Comparison of ENCODE assay signal across 8 cellular contexts in genomic region chr3:32419766-32420137, GRCh38. TPM values are rescaled to one million over a fixed set of nuclear protein-coding genes. Genes with fewer than 3 reads are reported as not detected.
DNase-seq lines count a peak whose midpoint lies in the region; ATAC-seq, FAIRE-seq and TF ChIP-seq lines count a peak whose summit lies in the region.

No MANE protein-coding gene starts in this region.

- H3K4me3 ChIP-seq in right cardiac atrium (ENCODE audit: low read length) (no peak overlapping the region), lower lobe of right lung (no peak overlapping the region), uterus (no peak overlapping the region)

- WGBS in right cardiac atrium: 82% methylated on average over 2 of the region's 2 CpGs

- H3K4me1 Mint-ChIP-seq in activated CD8-positive, alpha-beta T cell treated with anti-CD3 and anti-CD28 coated beads for 36 hours (ENCODE audit: low read depth): peaks cover 94% of the 10 kb centered on the region

- intact Hi-C loops in right cardiac atrium (cut with DNase I) (no loop called here), left cardiac atrium (cut with DNase I) (no loop called here), lower lobe of right lung (cut with DNase I) (no loop called here), uterus (cut with DNase I; ENCODE audit: low total_unique reads) (no loop called here)
- intact Hi-C loops in activated CD8-positive, alpha-beta T cell treated with anti-CD3 and anti-CD28 coated beads for 36 hours (cut with micrococcal nuclease): no loop called here

- DNase-seq in right cardiac atrium (no peak), left cardiac atrium (no peak), lower lobe of right lung (no peak), uterus (no peak), RCC 7860 (ENCODE audit: low spot score) (no peak), HPDE6-E6E7 (ENCODE audit: extremely low spot score) (no peak)
- no peak for DNase-seq in activated CD8-positive, alpha-beta T cell treated with anti-CD3 and anti-CD28 coated beads for 36 hours

- peak overlapping the region; percentile 93 for H3K27ac Mint-ChIP-seq in activated CD8-positive, alpha-beta T cell treated with anti-CD3 and anti-CD28 coated beads for 36 hours

- TF ChIP-seq POLR2A in uterus (IDR thresholded peaks at IDR 0.05): no peak

- H3K27me3 ChIP-seq in right cardiac atrium (ENCODE audit: control insufficient read depth, insufficient read depth) (no peaks in the 10 kb centered on the region), lower lobe of right lung (ENCODE audit: low read depth) (no peaks in the 10 kb centered on the region), uterus (no peaks in the 10 kb centered on the region)

- H3K9me3 Mint-ChIP-seq in activated CD8-positive, alpha-beta T cell treated with anti-CD3 and anti-CD28 coated beads for 36 hours: no peaks in the 10 kb centered on the region

- CTCF ChIA-PET in activated CD8-positive, alpha-beta T cell treated with anti-CD3 and anti-CD28 coated beads for 36 hours (lab: Charles Lee): interaction anchor here (0.8 to 2.4 kb wide), 6 partner anchors 13 to 130 kb away, joined by 3 to 14 read pairs (median 4); no protein-coding TSS in a partner anchor

- H3K27ac ChIP-seq in right cardiac atrium (ENCODE audit: low read length): peak overlapping the region; percentile 20
- H3K27ac ChIP-seq in lower lobe of right lung: peak overlapping the region; percentile 83
- peak overlapping the region; percentile 40 to 56 for H3K27ac ChIP-seq in uterus

- TF ChIP-seq CTCF in activated CD8-positive, alpha-beta T cell treated with anti-CD3 and anti-CD28 coated beads for 36 hours (IDR thresholded peaks at IDR 0.05): no peak
- TF ChIP-seq CTCF in lower lobe of right lung (IDR thresholded peaks at IDR 0.05) (no peak), uterus (IDR thresholded peaks at IDR 0.05) (no peak)

- POLR2A ChIA-PET in activated CD8-positive, alpha-beta T cell treated with anti-CD3 and anti-CD28 coated beads for 36 hours (lab: Charles Lee): interaction anchor here (1.3 to 1.9 kb wide), 4 partner anchors 10 to 35 kb away, joined by 3 to 17 read pairs (median 5); partner anchors contain the start of gene CMTM7

- H3K9me3 ChIP-seq in right cardiac atrium (ENCODE audit: control insufficient read depth, low read length) (no peaks in the 10 kb centered on the region), lower lobe of right lung (no peaks in the 10 kb centered on the region), uterus (no peaks in the 10 kb centered on the region)

- FAIRE-seq in RCC 7860 (lab: Jason Lieb, UNC): no peak

- H3K36me3 ChIP-seq in lower lobe of right lung (no peaks in the 10 kb centered on the region), uterus (no peaks in the 10 kb centered on the region)

- peak overlapping the region; percentile 67 for H3K4me3 Mint-ChIP-seq in activated CD8-positive, alpha-beta T cell treated with anti-CD3 and anti-CD28 coated beads for 36 hours

- H3K4me1 ChIP-seq in right cardiac atrium (ENCODE audit: control insufficient read depth, insufficient read depth, low read length): peaks cover 24% of the 10 kb centered on the region
- peaks cover 66% of the 10 kb centered on the region for H3K4me1 ChIP-seq in lower lobe of right lung
- H3K4me1 ChIP-seq in uterus: no peaks in the 10 kb centered on the region

- ATAC-seq in right cardiac atrium: no peak
- no peak for ATAC-seq in left cardiac atrium
- no peak for ATAC-seq in activated CD8-positive, alpha-beta T cell treated with anti-CD3 and anti-CD28 coated beads for 36 hours
- ATAC-seq in lower lobe of right lung: no peak
- no peak for ATAC-seq in HG02884 (IDR thresholded peaks at IDR 0.05; ENCODE audit: unreplicated experiment)

- H3K36me3 Mint-ChIP-seq in activated CD8-positive, alpha-beta T cell treated with anti-CD3 and anti-CD28 coated beads for 36 hours (ENCODE audit: low read depth): peaks cover 17% of the 10 kb centered on the region

- H3K27me3 Mint-ChIP-seq in activated CD8-positive, alpha-beta T cell treated with anti-CD3 and anti-CD28 coated beads for 36 hours: no peaks in the 10 kb centered on the region

RNA-seq across cellular contexts. Expression of gene CMTM7, which starts 28.1 kb away (rescaled TPM):
- total RNA-seq in right cardiac atrium (1 to 10 TPM; 5.7 to 8.4 (median 6.7) TPM), left cardiac atrium (10 to 100 TPM in 1 of 2 donors, 1 to 10 TPM in 1; 8.0 to 10.2 TPM), lower lobe of right lung (49.9 TPM), uterus (10 to 100 TPM in 3 of 4 donors, under 1 TPM in 1; 0.26 to 25.2 (median 13.3) TPM)
- polyA plus RNA-seq in right cardiac atrium: 4.8 TPM
- 10 to 100 TPM; 36.1 to 37.2 TPM for total RNA-seq in activated CD8-positive, alpha-beta T cell treated with anti-CD3 and anti-CD28 coated beads for 36 hours

Comparison
In these comparisons a context has a peak if more than half of its experiments do, and no peak if none do; other contexts are left out.
1. H3K27ac ChIP-seq: peak in every context shown above with its lines; median percentile 83 in lower lobe of right lung; 48 in uterus; 20 in right cardiac atrium.